10 cellular contexts compared by ENCODE assay signal in genomic region chr1:160047116-160047991, GRCh38. TPM values are rescaled to one million over a fixed set of nuclear protein-coding genes. Genes with fewer than 3 reads are reported as not detected.
DNase-seq lines count a peak whose midpoint lies in the region; ATAC-seq and TF ChIP-seq lines count a peak whose summit lies in the region.
"Had no signal": no experiment of that assay in that cellular context is flagged by ENCODE, and none has a peak within 500 bp of the region (broad histone marks: within the 10 kb centered on the region; RNA-seq: fewer than 3 reads in every experiment).

No MANE protein-coding gene starts in this region.

- H3K4me1 ChIP-seq in mammary epithelial cell (ENCODE audit: insufficient read depth, low read length) (no peaks in the 10 kb centered on the region), IMR-90 (ENCODE audit: control insufficient read depth, insufficient read depth, low read length) (no peaks in the 10 kb centered on the region), tibial nerve (peaks cover 0 to 43% (median 15%) of the 10 kb centered on the region in 4 donors), testis (peaks cover 13% of the 10 kb centered on the region)
- H3K4me1 ChIP-seq: Caco-2 had no signal

- H4K5ac ChIP-seq in IMR-90 (ENCODE audit: low read depth, low read length): no peak overlapping the region

- H3K4me2 ChIP-seq in mammary epithelial cell (ENCODE audit: insufficient read depth, low read depth, low read length) (peak overlapping the region; percentile 28), IMR-90 (ENCODE audit: low read depth, low read length) (peak overlapping the region; percentile 63)

- no peaks in the 10 kb centered on the region for H3K9me3 Mint-ChIP-seq in MCF 10A (ENCODE audit: unreplicated experiment)
- no peaks in the 10 kb centered on the region for H3K9me3 Mint-ChIP-seq in chondrocyte (ENCODE audit: low read depth)

- H3K4me1 Mint-ChIP-seq in MCF 10A (ENCODE audit: insufficient read depth, unreplicated experiment) (peaks cover 16% of the 10 kb centered on the region), chondrocyte (ENCODE audit: low read depth) (peaks cover 9% of the 10 kb centered on the region)

- H3K4me3 Mint-ChIP-seq in MCF 10A (ENCODE audit: unreplicated experiment) (no peak overlapping the region), chondrocyte (ENCODE audit: unreplicated experiment) (peak overlapping the region; percentile 43)

- H3K27ac ChIP-seq in mammary epithelial cell (ENCODE audit: insufficient read depth, low read depth, low read length) (no peak overlapping the region), IMR-90 (ENCODE audit: insufficient read depth, low read length) (no peak overlapping the region), tibial nerve (peak overlapping the region; percentile 4 to 61 (median 32)), testis (no peak overlapping the region)

- no peak for TF ChIP-seq RAD21 in IMR-90 (IDR thresholded peaks at IDR 0.05; ENCODE audit: low read length)

- H3K36me3 ChIP-seq in mammary epithelial cell (ENCODE audit: insufficient read depth, low read length) (no peaks in the 10 kb centered on the region), IMR-90 (ENCODE audit: control insufficient read depth, insufficient read depth, low read length) (no peaks in the 10 kb centered on the region), tibial nerve (peaks cover 0 to under 1% (median 0%) of the 10 kb centered on the region in 3 donors), testis (ENCODE audit: low read depth, missing control alignments) (no peaks in the 10 kb centered on the region)

- H3K27ac Mint-ChIP-seq in MCF 10A (ENCODE audit: low read depth, unreplicated experiment) (no peak overlapping the region), chondrocyte (ENCODE audit: unreplicated experiment) (no peak overlapping the region)

- intact Hi-C loops in mammary epithelial cell (cut with micrococcal nuclease) (no loop called here), MCF 10A (cut with micrococcal nuclease) (loop anchor here (10.0 kb wide), 1 partner anchor 327 kb away; no protein-coding TSS in a partner anchor), IMR-90 (cut with micrococcal nuclease) (loop anchor here (2.0 kb wide), 1 partner anchor 31 kb away; no protein-coding TSS in a partner anchor), testis (cut with DNase I; ENCODE audit: low total_unique reads) (no loop called here)

- peaks cover 71% of the 10 kb centered on the region for H3K27me3 Mint-ChIP-seq in MCF 10A (ENCODE audit: insufficient read depth, unreplicated experiment)
- H3K27me3 Mint-ChIP-seq in chondrocyte (ENCODE audit: low read depth): peaks cover 72% of the 10 kb centered on the region

- no peak overlapping the region for H4K91ac ChIP-seq in IMR-90 (ENCODE audit: insufficient read depth, low read depth, low read length)

- H3K9ac ChIP-seq in mammary epithelial cell (ENCODE audit: insufficient read depth, low read length) (no peak overlapping the region), IMR-90 (ENCODE audit: low read depth, low read length) (no peak overlapping the region)

- TF ChIP-seq EP300 in tibial nerve (IDR thresholded peaks at IDR 0.05): no peak

- no peaks in the 10 kb centered on the region for H3K9me1 ChIP-seq in IMR-90 (ENCODE audit: insufficient read depth, low read length)

- H3K36me3 Mint-ChIP-seq in MCF 10A (ENCODE audit: insufficient read depth, unreplicated experiment): no peaks in the 10 kb centered on the region
- no peaks in the 10 kb centered on the region for H3K36me3 Mint-ChIP-seq in chondrocyte (ENCODE audit: low read depth)

- no peak for DNase-seq in mammary epithelial cell
- DNase-seq in MCF 10A (ENCODE audit: unreplicated experiment): no peak
- DNase-seq in IMR-90: no peak
- DNase-seq in chondrocyte (ENCODE audit: low spot score): no peak
- no peak for DNase-seq in tibial nerve (ENCODE audit: low spot score in 2 of 2)
- DNase-seq in HuH-7 (ENCODE audit: low spot score): no peak
- DNase-seq in NCI-H82 treated with DMSO at 0.1 percent for 48 hours (lab: John Stamatoyannopoulos, UW; ENCODE audit: unreplicated experiment): no peak
- DNase-seq in testis: no peak
- DNase-seq: NCI-H524 treated with DMSO at 0.1 percent for 48 hours had no signal

- H4K20me1 ChIP-seq in mammary epithelial cell (ENCODE audit: insufficient read depth, low read length) (no peaks in the 10 kb centered on the region), IMR-90 (ENCODE audit: insufficient read depth, low read length) (no peaks in the 10 kb centered on the region)

- H3K23ac ChIP-seq in IMR-90 (ENCODE audit: low read depth, low read length): no peak overlapping the region

- no TSS peak for BruUV-seq in mammary epithelial cell (replicated peaks; lab: Mats Ljungman, UMichigan)
- BruUV-seq in MCF 10A (replicated peaks; lab: Mats Ljungman, UMichigan): no TSS peak
- no TSS peak for BruUV-seq in IMR-90 (replicated peaks; lab: Mats Ljungman, UMichigan)

- POLR2A ChIA-PET in MCF 10A (lab: Yijun Ruan, JAX): interaction anchor here (0.8 to 6.5 kb wide), 8 partner anchors 10 to 50 kb away, joined by 3 to 49 read pairs (median 7); partner anchors contain the start of genes IGSF8 and PIGM
- POLR2A ChIA-PET in IMR-90 (lab: Charles Lee; ENCODE audit: unreplicated experiment): no interaction called here

- no peak overlapping the region for H3K4ac ChIP-seq in IMR-90 (ENCODE audit: low read depth, low read length)

- WGBS in mammary epithelial cell (ENCODE audit: low coverage, missing lambda C conversion rate): 73% methylated on average over 7 of the region's 9 CpGs
- WGBS in IMR-90 (ENCODE audit: extremely low coverage in 2 of 2, insufficient read length in 1 of 2), 2 experiments: 40% methylated on average over 6 of the region's 9 CpGs; no CpG with 5 or more reads in 1 of the 2 experiments
- 72 to 76% methylated on average over 9 of the region's 9 CpGs for WGBS in tibial nerve, 2 donors
- WGBS in testis, 2 donors: 65 to 69% methylated on average over 9 of the region's 9 CpGs

- H2BK20ac ChIP-seq in IMR-90 (ENCODE audit: low read depth, low read length): no peak overlapping the region

- no peak overlapping the region for H3K18ac ChIP-seq in IMR-90 (ENCODE audit: low read depth, low read length)

- no peak overlapping the region for H3K56ac ChIP-seq in IMR-90 (ENCODE audit: extremely low read depth, insufficient read depth, low read length)

- H2AK9ac ChIP-seq in IMR-90 (replicated peaks; ENCODE audit: low read depth, low read length, poor library complexity): no peak overlapping the region

- CTCF ChIA-PET in mammary epithelial cell (lab: Charles Lee; ENCODE audit: low non-redundant PET) (interaction anchor here (0.6 to 2.5 kb wide), 3 partner anchors 10 to 31 kb away, joined by 3 to 24 read pairs (median 5); no protein-coding TSS in a partner anchor), MCF 10A (lab: Yijun Ruan, JAX) (interaction anchor here (0.6 to 49.6 kb wide), 36 partner anchors 8 to 577 kb away, joined by 3 to 1546 read pairs (median 4); partner anchors contain the start of genes CASQ1, IGSF8, KCNJ10 and KCNJ9), IMR-90 (lab: Yijun Ruan, JAX) (interaction anchor here (0.5 to 2.7 kb wide), 10 partner anchors 10 to 330 kb away, joined by 3 to 16 read pairs (median 5); partner anchors contain the start of gene PIGM)

- H3K79me1 ChIP-seq in IMR-90 (ENCODE audit: low read depth in 1 of 2, low read length in 2 of 2): no peaks in the 10 kb centered on the region

- no peak overlapping the region for H3K14ac ChIP-seq in IMR-90 (replicated peaks; ENCODE audit: low read depth, low read length)

- in situ Hi-C loops in mammary epithelial cell (cut with MboI; ENCODE audit: low sequenced_read_pairs in 2 of 2): loop anchor here in 1 of 2 donors (5.0 kb wide), 1 partner anchor 35 kb away; the partner anchor contains the start of gene KCNJ9
- in situ Hi-C loops in IMR-90 (cut with MboI; ENCODE audit: low sequenced_read_pairs): no loop called here

- no peak overlapping the region for H2BK120ac ChIP-seq in IMR-90 (ENCODE audit: low read depth, low read length)

- TF ChIP-seq POLR2A in IMR-90 (IDR thresholded peaks at IDR 0.05; ENCODE audit: low read depth, low read length): no peak
- no peak for TF ChIP-seq POLR2A in tibial nerve (IDR thresholded peaks at IDR 0.05)
- TF ChIP-seq POLR2A in testis (IDR thresholded peaks at IDR 0.05): no peak

- TF ChIP-seq CTCF in mammary epithelial cell (conservative IDR thresholded peaks at IDR 0.05 in 1 of 2, IDR thresholded peaks at IDR 0.05 in 1 of 2; ENCODE audit: extremely low read depth in 1 of 2, insufficient read depth in 1 of 2, low read depth in 1 of 2, low read length in 2 of 2): no peak
- no peak for TF ChIP-seq CTCF in MCF 10A (IDR thresholded peaks at IDR 0.05; ENCODE audit: unreplicated experiment)
- TF ChIP-seq CTCF in IMR-90 (conservative IDR thresholded peaks at IDR 0.05; ENCODE audit: low read depth, low read length): no peak
- TF ChIP-seq CTCF in chondrocyte (IDR thresholded peaks at IDR 0.05): no peak
- TF ChIP-seq CTCF in tibial nerve (IDR thresholded peaks at IDR 0.05): no peak
- TF ChIP-seq CTCF in testis (IDR thresholded peaks at IDR 0.05): no peak

- H3K79me2 ChIP-seq in mammary epithelial cell (ENCODE audit: insufficient read depth, low read length): no peaks in the 10 kb centered on the region

- H2AFZ ChIP-seq in mammary epithelial cell (ENCODE audit: low read depth, low read length): peak overlapping the region; percentile 55
- peak overlapping the region; percentile 35 for H2AFZ ChIP-seq in IMR-90 (replicated peaks; ENCODE audit: low read length, poor library complexity)

- H3K4me3 ChIP-seq in mammary epithelial cell (replicated peaks in 1 of 3; ENCODE audit: insufficient read depth in 1 of 3, low read depth in 2 of 3, low read length in 3 of 3) (no peak overlapping the region), IMR-90 (ENCODE audit: insufficient read depth, low read depth, low read length) (no peak overlapping the region), tibial nerve (no peak overlapping the region), testis (no peak overlapping the region)

- H2AK5ac ChIP-seq in IMR-90 (ENCODE audit: low read depth, low read length): no peak overlapping the region

- dilution Hi-C loops in mammary epithelial cell (cut with HindIII; ENCODE audit: low sequenced_read_pairs) (no loop called here), IMR-90 (cut with HindIII; ENCODE audit: low sequenced_read_pairs, unreplicated experiment) (no loop called here)

- no peak overlapping the region for H2BK5ac ChIP-seq in IMR-90 (ENCODE audit: low read depth, low read length, poor library complexity, severe bottlenecking)

- no peak overlapping the region for H2BK15ac ChIP-seq in IMR-90 (ENCODE audit: low read depth, low read length)

- no peaks in the 10 kb centered on the region for H3K9me3 ChIP-seq in mammary epithelial cell (replicated peaks; ENCODE audit: insufficient read depth, low read length)
- no peaks in the 10 kb centered on the region for H3K9me3 ChIP-seq in IMR-90 (ENCODE audit: control insufficient read depth, insufficient read depth, low read length)
- no peaks in the 10 kb centered on the region for H3K9me3 ChIP-seq in tibial nerve
- no peaks in the 10 kb centered on the region for H3K9me3 ChIP-seq in testis
- H3K9me3 ChIP-seq: Caco-2 had no signal

- ATAC-seq in IMR-90 (ENCODE audit: low read depth): no peak

- H3K27me3 ChIP-seq in mammary epithelial cell (ENCODE audit: insufficient read depth, low read length): peaks cover 4% of the 10 kb centered on the region
- peaks cover 42% of the 10 kb centered on the region for H3K27me3 ChIP-seq in IMR-90 (ENCODE audit: control insufficient read depth, insufficient read depth, low read length)
- H3K27me3 ChIP-seq in tibial nerve: no peaks in the 10 kb centered on the region
- no peaks in the 10 kb centered on the region for H3K27me3 ChIP-seq in testis

- H4K8ac ChIP-seq in IMR-90 (ENCODE audit: low read depth in 2 of 2, low read length in 2 of 2): no peak overlapping the region

RNA-seq across cellular contexts. Expression of gene PIGM, which starts 15.6 kb away (rescaled TPM):
- total RNA-seq in mammary epithelial cell (1 to 10 TPM; 5.8 TPM), MCF 10A (2022) (7.7 and 10.1 TPM in 2 replicates), IMR-90 (2012; rRNA removed) (2.9 and 4.4 TPM in 2 replicates), chondrocyte (5.7 to 6.9 TPM (median 6.5 TPM) in 3 replicates), tibial nerve (1 to 10 TPM; 3.0 to 7.0 (median 4.3) TPM), testis (1 to 10 TPM; 5.1 to 6.5 TPM)
- polyA plus RNA-seq in mammary epithelial cell (3.5 TPM), IMR-90 (2012; rRNA removed) (2.8 and 2.9 TPM in 2 replicates), testis (ENCODE audit: insufficient read depth, low read depth, low replicate concordance) (9.1 TPM)
- polyA minus RNA-seq in mammary epithelial cell: 5.6 TPM
- polyA plus RNA-seq in IMR-90 (2012; cell fraction: cytosol; rRNA removed): 1.6 TPM in 2 replicates
- 0.60 and 1.4 TPM in 2 replicates for polyA plus RNA-seq in IMR-90 (2012; cell fraction: nucleus; rRNA removed; ENCODE audit: low replicate concordance)

RNA-seq across cellular contexts. Expression of gene KCNJ10, which starts 22.6 kb away (rescaled TPM):
- total RNA-seq in mammary epithelial cell (not detected), MCF 10A (2022) (not detected in 2 replicates), IMR-90 (2012; rRNA removed) (not detected in 2 replicates), chondrocyte (not detected in 3 replicates), tibial nerve (10 to 100 TPM in 1 of 4 donors, 1 to 10 TPM in 3; 6.5 to 13.5 (median 8.8) TPM), testis (1 to 10 TPM in 1 of 2 donors, under 1 TPM in 1; 0.79 to 1.5 TPM)
- polyA plus RNA-seq in mammary epithelial cell (not detected), IMR-90 (2012; rRNA removed) (not detected in 2 replicates), testis (ENCODE audit: insufficient read depth, low read depth, low replicate concordance) (1.9 TPM)
- polyA minus RNA-seq in mammary epithelial cell: not detected
- polyA plus RNA-seq in IMR-90 (2012; cell fraction: cytosol; rRNA removed): not detected in 2 replicates
- polyA plus RNA-seq in IMR-90 (2012; cell fraction: nucleus; rRNA removed; ENCODE audit: low replicate concordance): not detected in 2 replicates

RNA-seq across cellular contexts. Expression of gene KCNJ9, which starts 34.0 kb away (rescaled TPM):
- total RNA-seq in mammary epithelial cell (not detected), MCF 10A (2022) (0.07 TPM in 1 of 2 replicates, not detected in the other), IMR-90 (2012; rRNA removed) (not detected in 2 replicates), chondrocyte (not detected in 3 replicates), tibial nerve (under 1 TPM in 1 of 4 donors, not detected in 3; 0.60 TPM), testis (under 1 TPM; 0.55 to 0.68 TPM)
- polyA plus RNA-seq in mammary epithelial cell (not detected), IMR-90 (2012; rRNA removed) (not detected in 2 replicates), testis (ENCODE audit: insufficient read depth, low read depth, low replicate concordance) (0.37 TPM)
- not detected for polyA minus RNA-seq in mammary epithelial cell
- not detected in 2 replicates for polyA plus RNA-seq in IMR-90 (2012; cell fraction: cytosol; rRNA removed)
- polyA plus RNA-seq in IMR-90 (2012; cell fraction: nucleus; rRNA removed; ENCODE audit: low replicate concordance): not detected in 2 replicates
- total RNA-seq: Caco-2 had no signal

RNA-seq across cellular contexts. Expression of gene IGSF8, which starts 51.1 kb away (rescaled TPM):
- total RNA-seq in mammary epithelial cell: 10 to 100 TPM; 28.7 to 34.2 TPM
- polyA plus RNA-seq in mammary epithelial cell: 22.8 TPM
- 23.9 TPM for polyA minus RNA-seq in mammary epithelial cell
- 13.8 and 19.7 TPM in 2 replicates for total RNA-seq in MCF 10A (2022)
- total RNA-seq in IMR-90 (2012; rRNA removed): 7.5 and 8.8 TPM in 2 replicates
- polyA plus RNA-seq in IMR-90 (2012; rRNA removed): 25.2 and 26.3 TPM in 2 replicates
- polyA plus RNA-seq in IMR-90 (2012; cell fraction: cytosol; rRNA removed): 24.0 and 37.8 TPM in 2 replicates
- 23.9 and 55.0 TPM in 2 replicates for polyA plus RNA-seq in IMR-90 (2012; cell fraction: nucleus; rRNA removed; ENCODE audit: low replicate concordance)
- 19.5 to 27.3 TPM (median 25.3 TPM) in 3 replicates for total RNA-seq in chondrocyte
- total RNA-seq in tibial nerve: 10 to 100 TPM; 42.6 to 73.9 (median 50.7) TPM
- total RNA-seq in testis: 100 to 1,000 TPM; 104 to 119 TPM
- polyA plus RNA-seq in testis (ENCODE audit: insufficient read depth, low read depth, low replicate concordance): 79.8 TPM

Comparison
In these comparisons a context has a peak if more than half of its experiments do, and no peak if none do; other contexts are left out.
1. intact Hi-C loops: an anchor here in MCF 10A (10.0 kb wide) and IMR-90 (2.0 kb wide); none called in mammary epithelial cell and testis.
2. H3K27ac ChIP-seq: peak in tibial nerve (4 of 4); none in mammary epithelial cell (single experiment), IMR-90 (single experiment) and testis (0 of 2).